9 cellular contexts compared by ENCODE assay signal in genomic region chr2:29293830-29294438, GRCh38.
DNase-seq lines count a peak whose midpoint lies in the region; ATAC-seq and TF ChIP-seq lines count a peak whose summit lies in the region.
"Had no signal": no experiment of that assay in that cellular context is flagged by ENCODE, and none has a peak within 500 bp of the region (broad histone marks: within the 10 kb centered on the region; RNA-seq: fewer than 3 reads in every experiment).

No MANE protein-coding gene starts in this region.

- no peaks in the 10 kb centered on the region for H3K36me3 ChIP-seq in transverse colon
- no peaks in the 10 kb centered on the region for H3K36me3 ChIP-seq in CD8-positive, alpha-beta T cell (ENCODE audit: insufficient read depth, low read length)

- no peak overlapping the region for H3K4me3 ChIP-seq in transverse colon
- no peak overlapping the region for H3K4me3 ChIP-seq in CD8-positive, alpha-beta T cell (ENCODE audit: low read depth, low read length)

- H3K9me3 ChIP-seq in transverse colon = no peaks in the 10 kb centered on the region
- H3K9me3 ChIP-seq in CD8-positive, alpha-beta T cell (ENCODE audit: low read length) = no peaks in the 10 kb centered on the region

- no peaks in the 10 kb centered on the region for H3K36me3 Mint-ChIP-seq in activated CD4-positive, alpha-beta T cell treated with anti-CD3 and anti-CD28 coated beads, Interleukin-2, amount 10 ng/mL, durations not matched to agents 7 days and 5 days (ENCODE audit: low read depth)
- no peaks in the 10 kb centered on the region for H3K36me3 Mint-ChIP-seq in CD8-positive, alpha-beta T cell

- peak; percentile 60 for ATAC-seq in esophagus mucosa
- no peak for ATAC-seq in sciatic nerve
- ATAC-seq in CD8-positive, alpha-beta T cell = no peak
- no peak for ATAC-seq in GM21717 (IDR thresholded peaks at IDR 0.05; ENCODE audit: unreplicated experiment)
- ATAC-seq: naive thymus-derived CD4-positive, alpha-beta T cell had no signal

- TF ChIP-seq POLR2A in transverse colon (IDR thresholded peaks at IDR 0.05) = no peak

- H3K27me3 ChIP-seq in transverse colon = no peaks in the 10 kb centered on the region
- H3K27me3 ChIP-seq in CD8-positive, alpha-beta T cell (ENCODE audit: insufficient read depth, low read length) = no peaks in the 10 kb centered on the region

- H3K4me1 Mint-ChIP-seq in activated CD4-positive, alpha-beta T cell treated with anti-CD3 and anti-CD28 coated beads, Interleukin-2, amount 10 ng/mL, durations not matched to agents 7 days and 5 days = no peaks in the 10 kb centered on the region
- H3K4me1 Mint-ChIP-seq in CD8-positive, alpha-beta T cell (ENCODE audit: low read depth) = no peaks in the 10 kb centered on the region
- H3K4me1 Mint-ChIP-seq: naive thymus-derived CD4-positive, alpha-beta T cell had no signal

- no peak overlapping the region for H3K27ac Mint-ChIP-seq in activated CD4-positive, alpha-beta T cell treated with anti-CD3 and anti-CD28 coated beads, Interleukin-2, amount 10 ng/mL, durations not matched to agents 7 days and 5 days
- no peak overlapping the region for H3K27ac Mint-ChIP-seq in CD8-positive, alpha-beta T cell

- intact Hi-C loops in sciatic nerve (cut with DNase I) = no loop called here
- intact Hi-C loops in transverse colon (cut with DNase I; ENCODE audit: low total_unique reads) = no loop called here
- intact Hi-C loops in CD8-positive, alpha-beta T cell (cut with DNase I, micrococcal nuclease) = no loop called here

- no peaks in the 10 kb centered on the region for H3K4me1 ChIP-seq in transverse colon
- H3K4me1 ChIP-seq in CD8-positive, alpha-beta T cell (ENCODE audit: insufficient read depth, low read length) = no peaks in the 10 kb centered on the region

- no peaks in the 10 kb centered on the region for H3K9me3 Mint-ChIP-seq in activated CD4-positive, alpha-beta T cell treated with anti-CD3 and anti-CD28 coated beads, Interleukin-2, amount 10 ng/mL, durations not matched to agents 7 days and 5 days
- H3K9me3 Mint-ChIP-seq in CD8-positive, alpha-beta T cell = no peaks in the 10 kb centered on the region

- peaks cover 34% of the 10 kb centered on the region for H3K27me3 Mint-ChIP-seq in activated CD4-positive, alpha-beta T cell treated with anti-CD3 and anti-CD28 coated beads, Interleukin-2, amount 10 ng/mL, durations not matched to agents 7 days and 5 days
- peaks cover 29% of the 10 kb centered on the region for H3K27me3 Mint-ChIP-seq in CD8-positive, alpha-beta T cell (ENCODE audit: low read depth)

- no peak overlapping the region for H3K27ac ChIP-seq in transverse colon
- H3K27ac ChIP-seq in CD8-positive, alpha-beta T cell (ENCODE audit: low read depth, low read length) = no peak overlapping the region

- no peak overlapping the region for H3K4me3 Mint-ChIP-seq in activated CD4-positive, alpha-beta T cell treated with anti-CD3 and anti-CD28 coated beads, Interleukin-2, amount 10 ng/mL, durations not matched to agents 7 days and 5 days
- no peak overlapping the region for H3K4me3 Mint-ChIP-seq in CD8-positive, alpha-beta T cell
- H3K4me3 Mint-ChIP-seq: naive thymus-derived CD4-positive, alpha-beta T cell had no signal

- TF ChIP-seq CTCF in transverse colon (IDR thresholded peaks at IDR 0.05) = no peak
- TF ChIP-seq CTCF in CD8-positive, alpha-beta T cell (IDR thresholded peaks at IDR 0.05) = no peak

- TF ChIP-seq EP300 in transverse colon (IDR thresholded peaks at IDR 0.05; ENCODE audit: low read depth) = no peak

- peak; percentile 46 for DNase-seq in activated CD4-positive, alpha-beta T cell treated with anti-CD3 and anti-CD28 coated beads, Interleukin-2, amount 10 ng/mL, durations not matched to agents 7 days and 5 days
- no peak for DNase-seq in activated CD4-positive, alpha-beta T cell treated with anti-CD3 and anti-CD28 coated beads, Interleukin-2, amount 50 U/mL, for 1 hour
- DNase-seq in RPMI8226 (peak; percentile 49), sciatic nerve (ENCODE audit: low spot score) (peak; percentile 58), transverse colon (no peak)
- DNase-seq in CD8-positive, alpha-beta T cell = no peak

- 19 to 26% methylated on average over 5 of the region's 5 CpGs for WGBS in transverse colon (ENCODE audit: low coverage in 1 of 2), 2 donors

- CTCF ChIA-PET in activated CD4-positive, alpha-beta T cell treated with anti-CD3 and anti-CD28 coated beads, Interleukin-2, amount 10 ng/mL, durations not matched to agents 7 days and 5 days (lab: Charles Lee) = no interaction called here
- CTCF ChIA-PET in CD8-positive, alpha-beta T cell (lab: Charles Lee) = no interaction called here

- POLR2A ChIA-PET in activated CD4-positive, alpha-beta T cell treated with anti-CD3 and anti-CD28 coated beads, Interleukin-2, amount 10 ng/mL, durations not matched to agents 7 days and 5 days (lab: Charles Lee) = no interaction called here
- POLR2A ChIA-PET in CD8-positive, alpha-beta T cell (lab: Charles Lee) = no interaction called here

- in situ Hi-C loops in transverse colon (cut with MboI; ENCODE audit: low pct_ligation_motif_present in 1 of 4, low pct_unique_long_range_greater_than_20kb in 1 of 4, low sequenced_read_pairs in 3 of 4) = no loop called here

Comparison
In these comparisons a context has a peak if more than half of its experiments do, and no peak if none do; other contexts are left out.
1. DNase-seq: peak in activated CD4-positive, alpha-beta T cell treated with anti-CD3 and anti-CD28 coated beads, Interleukin-2, amount 10 ng/mL, durations not matched to agents 7 days and 5 days (single experiment), RPMI8226 (single experiment) and sciatic nerve (single experiment); none in activated CD4-positive, alpha-beta T cell treated with anti-CD3 and anti-CD28 coated beads, Interleukin-2, amount 50 U/mL, for 1 hour (single experiment), transverse colon (single experiment) and CD8-positive, alpha-beta T cell (0 of 7).